Comparison of ENCODE assay signal across 27 cellular contexts in genomic region chr18:62773691-62774090, GRCh38.
"Had no signal": no experiment of that assay in that cellular context is flagged by ENCODE, and none has a peak within 500 bp of the region (broad histone marks: within the 10 kb centered on the region; RNA-seq: fewer than 3 reads in every experiment).

No MANE protein-coding gene starts in this region.

- ATAC-seq: activated CD8-positive, alpha-beta T cell treated with anti-CD3 and anti-CD28 coated beads for 36 hours; activated naive CD4-positive, alpha-beta T cell treated with anti-CD3 and anti-CD28 coated beads, Interleukin-2, amount 50 U/mL, for 72 hours; esophagus mucosa; left ventricle myocardium superior; naive thymus-derived CD8-positive, alpha-beta T cell; stimulated activated memory B cell treated with anti-CD40 and anti-IgM and Interleukin-4, amounts not matched to agents 10 μg/mL and 1 μg/mL and 100 μg/mL, for 72 hours; T-helper 17 cell had no signal

- H3K27ac Mint-ChIP-seq: activated CD8-positive, alpha-beta T cell treated with anti-CD3 and anti-CD28 coated beads for 36 hours; activated naive CD4-positive, alpha-beta T cell treated with anti-CD3 and anti-CD28 coated beads, Interleukin-2, amount 50 U/mL, for 72 hours; activated T-helper 2 cell treated with anti-CD3 and anti-CD28 coated beads, Interferon-gamma antibody, Interleukin-2, Interleukin-4, amounts not matched to agents 10 μg/mL and 5 μg/mL and 100 μg/mL, durations not matched to agents 14 hours and 24 hours and 36 hours; mesothelial cell of epicardium; stimulated activated memory B cell treated with anti-CD40 and anti-IgM and Interleukin-4, amounts not matched to agents 10 μg/mL and 1 μg/mL and 100 μg/mL, for 72 hours; T-helper 17 cell had no signal

- H3K4me2 ChIP-seq: smooth muscle cell had no signal

- H3K4me3 Mint-ChIP-seq: activated CD8-positive, alpha-beta T cell treated with anti-CD3 and anti-CD28 coated beads for 36 hours; mesothelial cell of epicardium; naive thymus-derived CD8-positive, alpha-beta T cell; neural crest cell; stimulated activated memory B cell treated with anti-CD40 and anti-IgM and Interleukin-4, amounts not matched to agents 10 μg/mL and 1 μg/mL and 100 μg/mL, for 72 hours; T-helper 17 cell had no signal

- H3K27me3 ChIP-seq: heart left ventricle, right atrium auricular region, stomach, tibial nerve had no signal

- H3K36me3 ChIP-seq: heart left ventricle, right atrium auricular region, stomach, tibial nerve had no signal

- H3K36me3 Mint-ChIP-seq: stimulated activated memory B cell treated with anti-CD40 and anti-IgM and Interleukin-4, amounts not matched to agents 10 μg/mL and 1 μg/mL and 100 μg/mL, for 72 hours had no signal

- H3K9me3 Mint-ChIP-seq: activated CD8-positive, alpha-beta T cell treated with anti-CD3 and anti-CD28 coated beads for 36 hours; activated naive CD4-positive, alpha-beta T cell treated with anti-CD3 and anti-CD28 coated beads, Interleukin-2, amount 50 U/mL, for 72 hours; activated T-helper 2 cell treated with anti-CD3 and anti-CD28 coated beads, Interferon-gamma antibody, Interleukin-2, Interleukin-4, amounts not matched to agents 10 μg/mL and 5 μg/mL and 100 μg/mL, durations not matched to agents 14 hours and 24 hours and 36 hours; neural crest cell; stimulated activated memory B cell treated with anti-CD40 and anti-IgM and Interleukin-4, amounts not matched to agents 10 μg/mL and 1 μg/mL and 100 μg/mL, for 72 hours had no signal

- DNase-seq: activated CD4-positive, alpha-beta T cell treated with anti-CD3 and anti-CD28 coated beads for 1 hour; activated CD4-positive, alpha-beta T cell treated with anti-CD3 and anti-CD28 coated beads, Interleukin-2, amount 50 U/mL, for 1 hour; activated CD8-positive, alpha-beta T cell treated with anti-CD3 and anti-CD28 coated beads for 36 hours; activated T-cell treated with anti-CD3 and anti-CD28 coated beads, Interleukin-2, amount 50 U/mL, for 48 hours; anterior cingulate cortex; cortex of kidney; foreskin fibroblast; heart left ventricle; kidney glomerular epithelial cell; left ventricle myocardium superior; naive thymus-derived CD8-positive, alpha-beta T cell; occipital lobe; stimulated activated CD4-positive, alpha-beta T cell treated with anti-CD3 and anti-CD28 coated beads, Interleukin-1b, Interleukin-23, amount 100 ng/mL, for 48 hours; stimulated activated CD4-positive, alpha-beta T cell treated with anti-CD3 and anti-CD28 coated beads, Interleukin-4, amount 100 ng/mL, for 4 hours; stimulated activated CD8-positive, alpha-beta memory T cell treated with anti-CD3 and anti-CD28 coated beads, Interleukin-4, amount 100 ng/mL, for 48 hours; stomach; T-helper 17 cell; T1000 had no signal

- H3K9me3 ChIP-seq: heart left ventricle, right atrium auricular region, stomach, tibial nerve had no signal

- H3K27me3 Mint-ChIP-seq: activated CD8-positive, alpha-beta T cell treated with anti-CD3 and anti-CD28 coated beads for 36 hours; stimulated activated memory B cell treated with anti-CD40 and anti-IgM and Interleukin-4, amounts not matched to agents 10 μg/mL and 1 μg/mL and 100 μg/mL, for 72 hours had no signal

- H3K27ac ChIP-seq: heart left ventricle, right atrium auricular region, tibial nerve had no signal

- H3K4me3 ChIP-seq: heart left ventricle, right atrium auricular region, smooth muscle cell, stomach, tibial nerve had no signal
